8 cellular contexts compared by ENCODE assay signal in the genomic region with DNA sequence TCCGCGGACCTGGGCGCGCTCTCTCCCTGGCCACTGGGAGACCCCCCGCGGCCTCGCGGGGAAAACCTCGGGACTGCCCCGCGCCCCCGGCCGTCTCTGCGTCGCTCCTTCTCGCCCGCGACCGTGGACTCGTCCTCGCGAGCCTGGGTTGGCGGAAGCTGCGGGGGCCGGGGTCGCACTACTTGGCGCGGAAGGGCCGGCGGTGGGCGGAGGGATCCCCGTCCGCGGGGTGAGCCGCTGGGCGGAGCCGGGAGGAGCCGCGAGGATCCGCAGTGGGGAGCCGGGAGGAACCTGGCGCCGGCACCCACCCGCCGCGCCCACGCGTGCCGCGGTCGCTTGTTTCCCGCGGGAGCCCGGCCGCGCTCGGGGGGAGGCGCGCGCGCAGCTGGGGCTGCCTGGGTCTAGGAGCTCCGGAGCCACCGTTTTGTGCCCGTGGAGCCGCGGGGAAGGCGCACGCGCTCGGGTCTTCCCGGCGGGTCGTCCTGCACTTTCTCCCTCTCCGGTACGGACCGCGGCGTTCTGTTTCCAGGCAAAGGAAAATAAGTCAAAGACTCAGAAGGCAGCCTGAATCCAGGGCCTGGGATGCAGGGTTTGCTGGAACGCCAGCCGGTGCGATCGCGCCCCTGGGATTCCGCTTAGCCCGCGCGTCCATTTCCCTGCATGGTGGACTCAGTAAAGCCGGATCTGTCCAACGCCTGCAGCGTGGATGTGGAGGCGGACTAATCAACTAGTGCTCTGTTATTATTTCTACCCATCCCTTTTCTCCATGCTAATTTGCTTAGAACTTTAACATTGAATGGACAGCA. TPM values are rescaled to one million over a fixed set of nuclear protein-coding genes. Genes with fewer than 3 reads are reported as not detected.
DNase-seq lines count a peak whose midpoint lies in the region; ATAC-seq lines count a peak whose summit lies in the region.

No MANE protein-coding gene starts in this region.

- peak overlapping the region; percentile 72 for H3K4me2 ChIP-seq in mesendoderm (ENCODE audit: low read length)

- H3K4ac ChIP-seq in mesendoderm (ENCODE audit: low read depth, low read length): no peak overlapping the region

- POLR2A ChIA-PET in activated CD4-positive, alpha-beta memory T cell treated with anti-CD3 and anti-CD28 coated beads, Interleukin-2, amount 10 ng/mL, durations not matched to agents 7 days and 5 days (lab: Charles Lee): interaction anchor here (1.0 to 2.8 kb wide), 7 partner anchors 12 to 296 kb away, joined by 3 to 44 read pairs (median 7); a partner anchor contains a TSS

- no peaks in the 10 kb centered on the region for H3K36me3 Mint-ChIP-seq in activated CD4-positive, alpha-beta memory T cell treated with anti-CD3 and anti-CD28 coated beads, Interleukin-2, amount 10 ng/mL, durations not matched to agents 7 days and 5 days (ENCODE audit: low read depth)

- H3K4me1 ChIP-seq in effector memory CD4-positive, alpha-beta T cell (ENCODE audit: control insufficient read depth, insufficient read depth, low read length, poor library complexity, severe bottlenecking): no peaks in the 10 kb centered on the region
- H3K4me1 ChIP-seq in mesendoderm (ENCODE audit: control insufficient read depth, low read depth, low read length): no peaks in the 10 kb centered on the region

- H3K4me1 Mint-ChIP-seq in activated CD4-positive, alpha-beta memory T cell treated with anti-CD3 and anti-CD28 coated beads, Interleukin-2, amount 10 ng/mL, durations not matched to agents 7 days and 5 days: peaks cover 10% of the 10 kb centered on the region

- peak overlapping the region; percentile 30 for H4K8ac ChIP-seq in mesendoderm (ENCODE audit: low read depth, low read length)

- peak; percentile 65 for DNase-seq in Ammon's horn (ENCODE audit: low spot score)
- DNase-seq in NCI-H345 (lab: John Stamatoyannopoulos, UW): peak; percentile 70
- DNase-seq in activated CD4-positive, alpha-beta memory T cell treated with anti-CD3 and anti-CD28 coated beads, Interleukin-2, amount 10 ng/mL, durations not matched to agents 7 days and 5 days: peak; percentile 69
- DNase-seq in effector memory CD4-positive, alpha-beta T cell: peak; percentile 6 to 64 (median 53)
- peak; percentile 75 for DNase-seq in mesendoderm
- DNase-seq in stimulated activated CD8-positive, alpha-beta memory T cell treated with anti-CD3 and anti-CD28 coated beads, Interleukin-12 subunit alpha, Interleukin-12 subunit beta, amount 100 ng/mL, for 1 hour (ENCODE audit: low read depth): peak; percentile 26

- no peak overlapping the region for H4K5ac ChIP-seq in mesendoderm (ENCODE audit: low read length)

- H3K23ac ChIP-seq in mesendoderm (ENCODE audit: low read length): peak overlapping the region; percentile 24

- peak overlapping the region; percentile 42 for H3K18ac ChIP-seq in mesendoderm (ENCODE audit: low read length)

- no peaks in the 10 kb centered on the region for H3K9me3 ChIP-seq in effector memory CD4-positive, alpha-beta T cell (ENCODE audit: control insufficient read depth, low read length)

- no peaks in the 10 kb centered on the region for H3K27me3 ChIP-seq in effector memory CD4-positive, alpha-beta T cell (replicated peaks; ENCODE audit: control insufficient read depth, insufficient read depth, low read length, poor library complexity, severe bottlenecking)
- no peaks in the 10 kb centered on the region for H3K27me3 ChIP-seq in mesendoderm (ENCODE audit: insufficient read depth, low read length, poor library complexity)

- peak overlapping the region; percentile 88 for H3K4me3 Mint-ChIP-seq in activated CD4-positive, alpha-beta memory T cell treated with anti-CD3 and anti-CD28 coated beads, Interleukin-2, amount 10 ng/mL, durations not matched to agents 7 days and 5 days

- no CpG with 5 or more reads among the region's 91 CpGs for WGBS in mesendoderm (ENCODE audit: extremely low coverage, insufficient coverage, low lambda C conversion rate)

- no peaks in the 10 kb centered on the region for H3K79me1 ChIP-seq in mesendoderm (ENCODE audit: low read length)

- no peaks in the 10 kb centered on the region for H3K79me2 ChIP-seq in mesendoderm (ENCODE audit: control insufficient read depth, insufficient read depth, low read length)

- H2BK15ac ChIP-seq in mesendoderm (replicated peaks; ENCODE audit: low read depth): no peak overlapping the region

- H3K27ac ChIP-seq in effector memory CD4-positive, alpha-beta T cell (ENCODE audit: insufficient read depth, low read length, poor library complexity, severe bottlenecking): peak overlapping the region; percentile 98
- peak overlapping the region; percentile 93 for H3K27ac ChIP-seq in mesendoderm (ENCODE audit: low read depth, low read length)

- CTCF ChIA-PET in activated CD4-positive, alpha-beta memory T cell treated with anti-CD3 and anti-CD28 coated beads, Interleukin-2, amount 10 ng/mL, durations not matched to agents 7 days and 5 days (lab: Charles Lee): no interaction called here

- H2AK5ac ChIP-seq in mesendoderm (ENCODE audit: low read length): no peak overlapping the region

- H3K9me3 Mint-ChIP-seq in activated CD4-positive, alpha-beta memory T cell treated with anti-CD3 and anti-CD28 coated beads, Interleukin-2, amount 10 ng/mL, durations not matched to agents 7 days and 5 days: no peaks in the 10 kb centered on the region

- peak overlapping the region; percentile 87 for H3K4me3 ChIP-seq in effector memory CD4-positive, alpha-beta T cell (ENCODE audit: insufficient read depth, low read depth, low read length, poor library complexity, severe bottlenecking)
- peak overlapping the region; percentile 52 for H3K4me3 ChIP-seq in mesendoderm (ENCODE audit: low read length)

- H2BK5ac ChIP-seq in mesendoderm (ENCODE audit: low read length): no peak overlapping the region

- no peaks in the 10 kb centered on the region for H3K27me3 Mint-ChIP-seq in activated CD4-positive, alpha-beta memory T cell treated with anti-CD3 and anti-CD28 coated beads, Interleukin-2, amount 10 ng/mL, durations not matched to agents 7 days and 5 days

- peak overlapping the region; percentile 49 for H2BK120ac ChIP-seq in mesendoderm (ENCODE audit: low read depth, low read length)

- H3K36me3 ChIP-seq in effector memory CD4-positive, alpha-beta T cell (ENCODE audit: control insufficient read depth, insufficient read depth, low read length): no peaks in the 10 kb centered on the region
- no peaks in the 10 kb centered on the region for H3K36me3 ChIP-seq in mesendoderm (ENCODE audit: control insufficient read depth, insufficient read depth, low read length)

- ATAC-seq in GM18519 (IDR thresholded peaks at IDR 0.05; ENCODE audit: low FRiP score, unreplicated experiment): peak; percentile 26
- ATAC-seq in HG03045 (IDR thresholded peaks at IDR 0.05; ENCODE audit: unreplicated experiment): peak; percentile 42

- H3K56ac ChIP-seq in mesendoderm (ENCODE audit: low read length): peak overlapping the region; percentile 90

- peak overlapping the region; percentile 86 for H3K9ac ChIP-seq in mesendoderm (ENCODE audit: low read length)

- peak overlapping the region; percentile 82 for H3K27ac Mint-ChIP-seq in activated CD4-positive, alpha-beta memory T cell treated with anti-CD3 and anti-CD28 coated beads, Interleukin-2, amount 10 ng/mL, durations not matched to agents 7 days and 5 days

RNA-seq across cellular contexts. Expression of a gene that starts 28.7 kb away (rescaled TPM):
- total RNA-seq in activated CD4-positive, alpha-beta memory T cell treated with anti-CD3 and anti-CD28 coated beads, Interleukin-2, amount 10 ng/mL, durations not matched to agents 7 days and 5 days: 10 to 100 TPM; 58.9 to 63.4 TPM
- 5.2 TPM for polyA plus RNA-seq in mesendoderm (2013, experiment 1 of 2)
- 5.1 TPM for polyA plus RNA-seq in mesendoderm (2013, experiment 2 of 2)

Comparison
In these comparisons a context has a peak if more than half of its experiments do, and no peak if none do; other contexts are left out.
1. Peak in every context shown above with its lines: DNase-seq, ATAC-seq, H3K4me3 ChIP-seq and H3K27ac ChIP-seq.